ENCODE assay signal across 9 cellular contexts in the genomic region with DNA sequence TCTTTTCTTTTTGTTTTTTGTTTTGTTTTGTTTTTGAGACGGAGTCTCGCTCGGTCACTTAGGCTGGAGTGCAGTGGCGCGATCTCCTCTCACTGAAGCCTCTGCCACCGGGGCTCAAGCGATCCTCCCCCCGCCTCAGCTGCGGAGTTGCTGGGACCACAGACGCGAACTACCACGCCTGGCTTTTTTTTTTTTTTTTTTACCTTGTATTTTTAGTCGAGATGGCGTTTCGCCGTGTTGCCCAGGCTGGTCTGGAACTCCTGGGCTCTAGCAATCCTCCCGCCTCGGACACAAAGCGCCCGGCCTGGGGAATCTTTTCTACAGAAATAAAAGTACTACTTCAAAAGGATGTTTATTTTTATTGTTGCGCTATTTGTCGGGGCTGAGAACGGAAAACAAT. TPM values are rescaled to one million over a fixed set of nuclear protein-coding genes. Genes with fewer than 3 reads are reported as not detected.
DNase-seq lines count a peak whose midpoint lies in the region.
"Had no signal": no experiment of that assay in that cellular context is flagged by ENCODE, and none has a peak within 500 bp of the region (broad histone marks: within the 10 kb centered on the region; RNA-seq: fewer than 3 reads in every experiment).

No MANE protein-coding gene starts in this region.

- no peaks in the 10 kb centered on the region for H3K27me3 ChIP-seq in muscle layer of duodenum (ENCODE audit: low read depth, low read length)

- no peaks in the 10 kb centered on the region for H3K27me3 Mint-ChIP-seq in activated naive CD8-positive, alpha-beta T cell

- H3K4me1 Mint-ChIP-seq in activated naive CD8-positive, alpha-beta T cell (ENCODE audit: low read depth), result peaks cover 34% of the 10 kb centered on the region

- H3K4me3 Mint-ChIP-seq in activated naive CD8-positive, alpha-beta T cell, result peak overlapping the region; percentile 96

- DNase-seq in stimulated activated CD4-positive, alpha-beta T cell treated with anti-CD3 and anti-CD28 coated beads, Interleukin-4, amount 100 ng/mL, for 1 hour, result peak; percentile 5
- no peak for DNase-seq in stimulated activated CD4-positive, alpha-beta T cell treated with anti-CD3 and anti-CD28 coated beads, Interleukin-4, amount 100 ng/mL, for 24 hours
- DNase-seq in occipital lobe (lab: John Stamatoyannopoulos, UW) (no peak), COLO668 (lab: John Stamatoyannopoulos, UW; ENCODE audit: unreplicated experiment) (no peak), KBM-7 (no peak), NCI-H1092 (lab: John Stamatoyannopoulos, UW) (no peak)

- H3K4me3 ChIP-seq in muscle layer of duodenum (ENCODE audit: low read depth in 1 of 2, low read length in 2 of 2), result peak overlapping the region; percentile 16 to 77

- no peak overlapping the region for H3K27ac ChIP-seq in muscle layer of duodenum (ENCODE audit: low read length)

- in situ Hi-C loops in KBM-7 (cut with MboI; ENCODE audit: low pct_unique_long_range_greater_than_20kb, low sequenced_read_pairs), result no loop called here

- peaks cover 8% of the 10 kb centered on the region for H3K36me3 Mint-ChIP-seq in activated naive CD8-positive, alpha-beta T cell

- peaks cover 5 to 11% of the 10 kb centered on the region in 2 donors for H3K4me1 ChIP-seq in muscle layer of duodenum (ENCODE audit: control insufficient read depth in 1 of 2, insufficient read depth in 2 of 2, low read length in 2 of 2)

- H3K27ac Mint-ChIP-seq in activated naive CD8-positive, alpha-beta T cell, result no peak overlapping the region

- H3K36me3 ChIP-seq in muscle layer of duodenum (ENCODE audit: control insufficient read depth in 1 of 2, insufficient read depth in 2 of 2, low read length in 2 of 2), result peaks cover 14 to 20% of the 10 kb centered on the region in 2 donors

- H3K9me3 Mint-ChIP-seq in activated naive CD8-positive, alpha-beta T cell (ENCODE audit: low read depth), result no peaks in the 10 kb centered on the region

- no peaks in the 10 kb centered on the region for H3K9me3 ChIP-seq in muscle layer of duodenum (ENCODE audit: control insufficient read depth in 1 of 2, low read length in 2 of 2)

RNA-seq across cellular contexts. Expression of gene SETDB1, which starts 1.1 kb away (rescaled TPM):
- 51.5 TPM for total RNA-seq in occipital lobe

RNA-seq across cellular contexts. Expression of gene CTXND2, which starts 38.1 kb away (rescaled TPM):
- total RNA-seq in occipital lobe, result not detected
- total RNA-seq: osteocyte had no signal

RNA-seq across cellular contexts. Expression of gene ARNT, which starts 48.7 kb away (rescaled TPM):
- 20.0 TPM for total RNA-seq in occipital lobe

RNA-seq across cellular contexts. Expression of gene CERS2, which starts 49.6 kb away (rescaled TPM):
- total RNA-seq in occipital lobe, result 35.6 TPM

RNA-seq across cellular contexts. Expression of gene ANXA9, which starts 57.0 kb away (rescaled TPM):
- not detected for total RNA-seq in occipital lobe
- total RNA-seq: osteocyte had no signal
